In the genomic region with DNA sequence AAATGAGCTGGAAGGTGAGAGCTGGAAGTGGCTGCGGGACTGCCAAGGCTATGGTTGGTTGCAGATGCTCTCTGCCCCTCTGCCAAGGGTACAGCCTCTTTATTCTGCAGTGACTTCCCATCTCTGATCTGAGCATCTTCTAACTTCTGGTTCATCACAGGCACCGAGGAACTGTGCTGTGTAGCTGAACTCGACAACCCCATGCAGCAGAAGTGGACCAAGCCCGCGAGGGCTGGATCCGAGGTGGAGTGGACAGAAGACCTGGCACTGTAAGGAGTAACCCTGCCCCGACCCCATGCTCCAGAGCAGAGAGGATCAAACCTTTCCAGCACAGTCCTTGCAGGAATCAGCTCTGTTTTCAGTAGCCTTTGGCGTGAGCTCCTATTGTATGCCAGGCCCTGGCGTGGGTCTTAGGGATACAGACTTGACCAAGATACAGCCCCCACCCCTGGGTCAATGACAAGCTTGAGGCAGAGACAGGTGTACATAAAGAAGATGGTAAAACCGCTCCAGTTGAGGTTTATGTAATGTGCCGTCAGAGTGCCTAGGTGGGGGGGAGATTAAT, we compare ENCODE assay signal across 1 cellular context.
TF ChIP-seq lines count a peak whose summit lies in the region.

No MANE protein-coding gene starts in this region.

TF ChIP-seq in WTC11, 78 proteins besides CTCF, POLR2A, EP300 and RAD21:
- TF ChIP-seq ETV6 (CRISPR knock-in tag; IDR thresholded peaks at IDR 0.05) (no peak), SOX15 (CRISPR knock-in tag; IDR thresholded peaks at IDR 0.05) (no peak), ZNF396 (CRISPR knock-in tag; IDR thresholded peaks at IDR 0.05; ENCODE audit: borderline replicate concordance) (no peak), ZBTB21 (CRISPR knock-in tag; IDR thresholded peaks at IDR 0.05; ENCODE audit: borderline replicate concordance) (no peak), IRF2 (CRISPR knock-in tag; IDR thresholded peaks at IDR 0.05; ENCODE audit: borderline replicate concordance, low read depth) (no peak)
- TF ChIP-seq, protein P1, sequence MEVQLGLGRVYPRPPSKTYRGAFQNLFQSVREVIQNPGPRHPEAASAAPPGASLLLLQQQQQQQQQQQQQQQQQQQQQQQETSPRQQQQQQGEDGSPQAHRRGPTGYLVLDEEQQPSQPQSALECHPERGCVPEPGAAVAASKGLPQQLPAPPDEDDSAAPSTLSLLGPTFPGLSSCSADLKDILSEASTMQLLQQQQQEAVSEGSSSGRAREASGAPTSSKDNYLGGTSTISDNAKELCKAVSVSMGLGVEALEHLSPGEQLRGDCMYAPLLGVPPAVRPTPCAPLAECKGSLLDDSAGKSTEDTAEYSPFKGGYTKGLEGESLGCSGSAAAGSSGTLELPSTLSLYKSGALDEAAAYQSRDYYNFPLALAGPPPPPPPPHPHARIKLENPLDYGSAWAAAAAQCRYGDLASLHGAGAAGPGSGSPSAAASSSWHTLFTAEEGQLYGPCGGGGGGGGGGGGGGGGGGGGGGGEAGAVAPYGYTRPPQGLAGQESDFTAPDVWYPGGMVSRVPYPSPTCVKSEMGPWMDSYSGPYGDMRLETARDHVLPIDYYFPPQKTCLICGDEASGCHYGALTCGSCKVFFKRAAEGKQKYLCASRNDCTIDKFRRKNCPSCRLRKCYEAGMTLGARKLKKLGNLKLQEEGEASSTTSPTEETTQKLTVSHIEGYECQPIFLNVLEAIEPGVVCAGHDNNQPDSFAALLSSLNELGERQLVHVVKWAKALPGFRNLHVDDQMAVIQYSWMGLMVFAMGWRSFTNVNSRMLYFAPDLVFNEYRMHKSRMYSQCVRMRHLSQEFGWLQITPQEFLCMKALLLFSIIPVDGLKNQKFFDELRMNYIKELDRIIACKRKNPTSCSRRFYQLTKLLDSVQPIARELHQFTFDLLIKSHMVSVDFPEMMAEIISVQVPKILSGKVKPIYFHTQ (CRISPR knock-in tag; IDR thresholded peaks at IDR 0.05): no peak
